ENCODE assay signal across 28 cellular contexts in the genomic region with DNA sequence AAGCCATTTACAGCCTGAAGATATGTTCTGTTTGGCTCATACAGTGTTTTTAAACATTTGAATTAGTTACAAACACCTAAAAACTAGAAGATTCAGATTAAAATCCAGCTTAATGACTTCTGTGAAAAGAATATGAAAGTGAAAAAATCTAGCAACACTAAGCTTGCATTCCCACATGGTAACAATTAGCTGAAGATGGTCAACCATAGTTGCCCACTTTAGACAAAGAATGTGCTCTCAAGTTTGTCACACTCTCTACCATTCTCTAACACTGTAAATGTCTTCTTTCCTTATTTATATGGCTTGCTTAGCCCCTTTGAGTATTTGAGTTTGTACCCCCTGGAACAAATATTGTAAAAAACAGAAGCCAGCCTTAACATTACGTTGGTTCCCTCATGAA.
"Had no signal": no experiment of that assay in that cellular context is flagged by ENCODE, and none has a peak within 500 bp of the region (broad histone marks: within the 10 kb centered on the region; RNA-seq: fewer than 3 reads in every experiment).

No MANE protein-coding gene starts in this region.

- H3K4me3 ChIP-seq: body of pancreas, heart left ventricle, neural progenitor cell, right atrium auricular region, suprapubic skin, tibial nerve had no signal

- FAIRE-seq: colon, endometrium had no signal

- H3K9ac ChIP-seq: neural progenitor cell had no signal

- H3K27me3 ChIP-seq: body of pancreas, heart left ventricle, neural progenitor cell, right atrium auricular region, suprapubic skin, tibial nerve had no signal

- H3K36me3 Mint-ChIP-seq: activated naive CD4-positive, alpha-beta T cell treated with anti-CD3 and anti-CD28 coated beads, Interleukin-2, amount 50 U/mL, for 72 hours; immature natural killer cell; naive thymus-derived CD8-positive, alpha-beta T cell had no signal

- H3K4me1 ChIP-seq: body of pancreas, neural progenitor cell, suprapubic skin, tibial nerve had no signal

- H3K27me3 Mint-ChIP-seq: stimulated activated naive B cell treated with anti-CD40 and anti-IgM and Interleukin-4, amounts not matched to agents 10 μg/mL and 1 μg/mL and 100 μg/mL, for 72 hours; T-helper 17 cell had no signal

- H3K4me3 Mint-ChIP-seq: activated CD4-positive, alpha-beta T cell treated with anti-CD3 and anti-CD28 coated beads, Interleukin-2, amount 10 ng/mL, durations not matched to agents 7 days and 5 days; activated CD8-positive, alpha-beta memory T cell treated with anti-CD3 and anti-CD28 coated beads, Interleukin-2, amount 10 ng/mL, durations not matched to agents 7 days and 5 days; activated CD8-positive, alpha-beta T cell treated with anti-CD3 and anti-CD28 coated beads, Interleukin-2, amount 10 ng/mL, durations not matched to agents 7 days and 5 days; immature natural killer cell; naive thymus-derived CD8-positive, alpha-beta T cell; neural progenitor cell; stimulated activated naive B cell treated with anti-CD40 and anti-IgM and Interleukin-4, amounts not matched to agents 10 μg/mL and 1 μg/mL and 100 μg/mL, for 72 hours; T-helper 17 cell had no signal

- H3K9me3 ChIP-seq: body of pancreas, right atrium auricular region, suprapubic skin had no signal

- H3K27ac ChIP-seq: body of pancreas, epithelial cell of prostate, heart left ventricle, neural progenitor cell, right atrium auricular region, suprapubic skin, tibial nerve had no signal

- H3K27ac Mint-ChIP-seq: activated CD4-positive, alpha-beta T cell treated with anti-CD3 and anti-CD28 coated beads, Interleukin-2, amount 10 ng/mL, durations not matched to agents 7 days and 5 days; activated CD8-positive, alpha-beta memory T cell treated with anti-CD3 and anti-CD28 coated beads, Interleukin-2, amount 10 ng/mL, durations not matched to agents 7 days and 5 days; activated CD8-positive, alpha-beta T cell treated with anti-CD3 and anti-CD28 coated beads, Interleukin-2, amount 10 ng/mL, durations not matched to agents 7 days and 5 days; activated naive CD4-positive, alpha-beta T cell treated with anti-CD3 and anti-CD28 coated beads, Interleukin-2, amount 50 U/mL, for 72 hours; immature natural killer cell; naive thymus-derived CD8-positive, alpha-beta T cell; neural progenitor cell; stimulated activated naive B cell treated with anti-CD40 and anti-IgM and Interleukin-4, amounts not matched to agents 10 μg/mL and 1 μg/mL and 100 μg/mL, for 72 hours; T-helper 17 cell had no signal

- H3K9me3 Mint-ChIP-seq: activated CD4-positive, alpha-beta T cell treated with anti-CD3 and anti-CD28 coated beads, Interleukin-2, amount 10 ng/mL, durations not matched to agents 7 days and 5 days; activated naive CD4-positive, alpha-beta T cell treated with anti-CD3 and anti-CD28 coated beads, Interleukin-2, amount 50 U/mL, for 72 hours; immature natural killer cell; naive thymus-derived CD8-positive, alpha-beta T cell; stimulated activated naive B cell treated with anti-CD40 and anti-IgM and Interleukin-4, amounts not matched to agents 10 μg/mL and 1 μg/mL and 100 μg/mL, for 72 hours had no signal

- H3K4me1 Mint-ChIP-seq: activated CD4-positive, alpha-beta T cell treated with anti-CD3 and anti-CD28 coated beads, Interleukin-2, amount 10 ng/mL, durations not matched to agents 7 days and 5 days; immature natural killer cell; naive thymus-derived CD8-positive, alpha-beta T cell; neural progenitor cell; stimulated activated naive B cell treated with anti-CD40 and anti-IgM and Interleukin-4, amounts not matched to agents 10 μg/mL and 1 μg/mL and 100 μg/mL, for 72 hours had no signal

- DNase-seq: activated CD4-positive, alpha-beta T cell treated with anti-CD3 and anti-CD28 coated beads for 1 hour; activated CD4-positive, alpha-beta T cell treated with anti-CD3 and anti-CD28 coated beads, Interleukin-2, amount 10 ng/mL, durations not matched to agents 7 days and 5 days; activated CD8-positive, alpha-beta memory T cell treated with anti-CD3 and anti-CD28 coated beads, Interleukin-2, amount 10 ng/mL, durations not matched to agents 7 days and 5 days; activated CD8-positive, alpha-beta T cell treated with anti-CD3 and anti-CD28 coated beads, Interleukin-2, amount 10 ng/mL, durations not matched to agents 7 days and 5 days; activated naive CD4-positive, alpha-beta T cell; activated T-cell treated with anti-CD3 and anti-CD28 coated beads, Interleukin-2, amount 50 U/mL, for 48 hours; aorta; body of pancreas; dermis blood vessel endothelial cell; effector CD4-positive, alpha-beta T cell; heart left ventricle; hypothalamus; immature natural killer cell; naive thymus-derived CD8-positive, alpha-beta T cell; occipital lobe; stimulated activated CD4-positive, alpha-beta T cell treated with anti-CD3 and anti-CD28 coated beads, Interleukin-15, amount 100 ng/mL, for 24 hours; stimulated activated CD4-positive, alpha-beta T cell treated with anti-CD3 and anti-CD28 coated beads, Interleukin-2, amount 100 ng/mL, for 24 hours; stimulated activated naive B cell treated with anti-CD40 and anti-IgM and Interleukin-4, amounts not matched to agents 10 μg/mL and 1 μg/mL and 100 μg/mL, for 72 hours; T-helper 17 cell; T1000 had no signal

- H2AFZ ChIP-seq: neural progenitor cell had no signal

- H3K36me3 ChIP-seq: heart left ventricle, right atrium auricular region, suprapubic skin had no signal

- H3K4me2 ChIP-seq: neural progenitor cell had no signal
